8 cellular contexts compared by ENCODE assay signal in the genomic region with DNA sequence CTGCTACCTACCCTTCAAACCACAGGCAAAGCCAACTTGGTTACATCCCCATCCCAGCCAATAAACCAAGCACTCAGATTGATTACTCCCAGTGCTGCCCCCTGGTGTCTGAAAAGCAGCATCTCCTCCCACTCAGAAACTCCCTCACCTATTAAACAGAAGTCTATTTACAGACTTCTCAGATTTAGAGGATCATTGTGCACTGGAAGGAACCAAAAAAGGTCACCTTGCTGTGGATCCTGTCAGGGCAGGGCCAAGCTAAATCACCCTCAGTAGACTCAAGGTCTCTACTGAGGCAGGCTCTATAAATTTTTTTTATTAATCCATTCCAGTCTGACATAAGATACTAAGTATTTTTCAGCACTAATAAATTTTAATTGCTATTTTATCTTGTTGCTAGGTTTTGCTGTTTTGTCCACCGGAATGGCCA. TPM values are rescaled to one million over a fixed set of nuclear protein-coding genes. Genes with fewer than 3 reads are reported as not detected.
DNase-seq lines count a peak whose midpoint lies in the region; ATAC-seq and TF ChIP-seq lines count a peak whose summit lies in the region.

No MANE protein-coding gene starts in this region.

- no peak overlapping the region for H3K27ac ChIP-seq in HEK293 (ENCODE audit: extremely low read depth, low read depth, low read length)
- no peak overlapping the region for H3K27ac ChIP-seq in right lobe of liver

- WGBS in right lobe of liver (ENCODE audit: insufficient coverage, low coverage, low lambda C conversion rate, missing lambda C conversion rate), result 45% methylated on average over 1 of the region's 1 CpG

- H3K27me3 Mint-ChIP-seq in activated CD4-positive, alpha-beta T cell treated with anti-CD3 and anti-CD28 coated beads, Interleukin-2, amount 10 ng/mL, durations not matched to agents 7 days and 5 days, result no peaks in the 10 kb centered on the region

- H3K4me1 ChIP-seq in HEK293 (ENCODE audit: control insufficient read depth, insufficient read depth, low read length) (no peaks in the 10 kb centered on the region), right lobe of liver (no peaks in the 10 kb centered on the region)

- H3K9me3 Mint-ChIP-seq in activated CD4-positive, alpha-beta T cell treated with anti-CD3 and anti-CD28 coated beads, Interleukin-2, amount 10 ng/mL, durations not matched to agents 7 days and 5 days, result no peaks in the 10 kb centered on the region

- H3K9me3 ChIP-seq in HEK293 (ENCODE audit: control insufficient read depth, insufficient read depth, low read depth, low read length) (no peaks in the 10 kb centered on the region), right lobe of liver (no peaks in the 10 kb centered on the region)

- H3K4me3 Mint-ChIP-seq in activated CD4-positive, alpha-beta T cell treated with anti-CD3 and anti-CD28 coated beads, Interleukin-2, amount 10 ng/mL, durations not matched to agents 7 days and 5 days, result no peak overlapping the region

- peak; percentile 81 to 89 (median 84) for ATAC-seq in right lobe of liver
- ATAC-seq in HG03139 (IDR thresholded peaks at IDR 0.05; ENCODE audit: unreplicated experiment), result no peak

- CTCF ChIA-PET in HEK293 (lab: Yijun Ruan, JAX), result interaction anchor here (0.6 to 15.4 kb wide), 38 partner anchors 8 to 460 kb away, joined by 3 to 461 read pairs (median 5); a partner anchor contains a TSS
- CTCF ChIA-PET in activated CD4-positive, alpha-beta T cell treated with anti-CD3 and anti-CD28 coated beads, Interleukin-2, amount 10 ng/mL, durations not matched to agents 7 days and 5 days (lab: Charles Lee), result interaction anchor here (0.5 to 4.2 kb wide), 10 partner anchors 10 to 758 kb away, joined by 3 to 23 read pairs (median 3); a partner anchor contains a TSS

- H3K27ac Mint-ChIP-seq in activated CD4-positive, alpha-beta T cell treated with anti-CD3 and anti-CD28 coated beads, Interleukin-2, amount 10 ng/mL, durations not matched to agents 7 days and 5 days, result no peak overlapping the region

- TF ChIP-seq POLR2A in right lobe of liver (IDR thresholded peaks at IDR 0.05), result no peak

- intact Hi-C loops in right lobe of liver (cut with DNase I), result loop anchor here (2.0 to 5.0 kb wide), 2 partner anchors 88 to 90 kb away; no protein-coding TSS in a partner anchor

- peak; percentile 88 for TF ChIP-seq CTCF in AG09319 (IDR thresholded peaks at IDR 0.05; ENCODE audit: low read depth, low read length)
- TF ChIP-seq CTCF in HEK293 (tag by site-specific recombination; IDR thresholded peaks at IDR 0.05), result peak; percentile 63
- TF ChIP-seq CTCF in right lobe of liver (IDR thresholded peaks at IDR 0.05), result peak; percentile 80 to 89 (median 85)

- peaks cover 40% of the 10 kb centered on the region for H3K36me3 Mint-ChIP-seq in activated CD4-positive, alpha-beta T cell treated with anti-CD3 and anti-CD28 coated beads, Interleukin-2, amount 10 ng/mL, durations not matched to agents 7 days and 5 days (ENCODE audit: low read depth)

- no peak overlapping the region for H3K4me3 ChIP-seq in HEK293 (ENCODE audit: low read depth, low read length)
- H3K4me3 ChIP-seq in right lobe of liver, result no peak overlapping the region

- H3K4me1 Mint-ChIP-seq in activated CD4-positive, alpha-beta T cell treated with anti-CD3 and anti-CD28 coated beads, Interleukin-2, amount 10 ng/mL, durations not matched to agents 7 days and 5 days, result no peaks in the 10 kb centered on the region

- POLR2A ChIA-PET in HEK293 (lab: Yijun Ruan, JAX), result interaction anchor here (0.7 to 1.0 kb wide), 2 partner anchors 89 to 90 kb away, joined by 3 read pairs; no protein-coding TSS in a partner anchor
- POLR2A ChIA-PET in activated CD4-positive, alpha-beta T cell treated with anti-CD3 and anti-CD28 coated beads, Interleukin-2, amount 10 ng/mL, durations not matched to agents 7 days and 5 days (lab: Charles Lee), result no interaction called here

- H3K36me3 ChIP-seq in HEK293 (ENCODE audit: control insufficient read depth in 2 of 2, insufficient read depth in 1 of 2, low read length in 2 of 2), result peaks cover 72 to 94% of the 10 kb centered on the region in 2 experiments
- peaks cover 0 to 59% (median 15%) of the 10 kb centered on the region in 4 donors for H3K36me3 ChIP-seq in right lobe of liver

- peak; percentile 37 for DNase-seq in AG09319 (ENCODE audit: extremely low read depth, low read depth)
- peak; percentile 33 for DNase-seq in NCI-H524 treated with DMSO at 0.1 percent for 48 hours (lab: John Stamatoyannopoulos, UW)
- DNase-seq in activated CD4-positive, alpha-beta T cell treated with anti-CD3 and anti-CD28 coated beads, Interleukin-2, amount 10 ng/mL, durations not matched to agents 7 days and 5 days, result peak; percentile 85
- DNase-seq in dedifferentiated amniotic fluid mesenchymal stem cell (ENCODE audit: extremely low spot score), result peak; percentile 64
- DNase-seq in right lobe of liver, result peak in 2 of 3 donors; percentile 62 to 68
- peak; percentile 55 to 60 for DNase-seq in stimulated activated CD4-positive, alpha-beta T cell treated with anti-CD3 and anti-CD28 coated beads, Interleukin-4, amount 100 ng/mL, for 48 hours (ENCODE audit: low read depth in 2 of 2)

- H3K27me3 ChIP-seq in right lobe of liver, result no peaks in the 10 kb centered on the region

TF ChIP-seq in HEK293, 187 proteins besides CTCF, POLR2A, EP300 and RAD21:
- TF ChIP-seq IKZF3 (tag by site-specific recombination; IDR thresholded peaks at IDR 0.05), result no peak
- TF ChIP-seq ZNF654 (tag by site-specific recombination; IDR thresholded peaks at IDR 0.05; ENCODE audit: low read depth), result peak; percentile 54
- TF ChIP-seq EGR2 (tag by site-specific recombination; IDR thresholded peaks at IDR 0.05; ENCODE audit: low read depth), result 0 out of 2 replicates have a peak, but pooled peaks have one; percentile 8
- TF ChIP-seq ZNF211 (tag by site-specific recombination; IDR thresholded peaks at IDR 0.05; ENCODE audit: low read depth), result no peak
- TF ChIP-seq ZFHX2 (tag by site-specific recombination; conservative IDR thresholded peaks at IDR 0.05), result peak; percentile 51
- TF ChIP-seq, protein P1, sequence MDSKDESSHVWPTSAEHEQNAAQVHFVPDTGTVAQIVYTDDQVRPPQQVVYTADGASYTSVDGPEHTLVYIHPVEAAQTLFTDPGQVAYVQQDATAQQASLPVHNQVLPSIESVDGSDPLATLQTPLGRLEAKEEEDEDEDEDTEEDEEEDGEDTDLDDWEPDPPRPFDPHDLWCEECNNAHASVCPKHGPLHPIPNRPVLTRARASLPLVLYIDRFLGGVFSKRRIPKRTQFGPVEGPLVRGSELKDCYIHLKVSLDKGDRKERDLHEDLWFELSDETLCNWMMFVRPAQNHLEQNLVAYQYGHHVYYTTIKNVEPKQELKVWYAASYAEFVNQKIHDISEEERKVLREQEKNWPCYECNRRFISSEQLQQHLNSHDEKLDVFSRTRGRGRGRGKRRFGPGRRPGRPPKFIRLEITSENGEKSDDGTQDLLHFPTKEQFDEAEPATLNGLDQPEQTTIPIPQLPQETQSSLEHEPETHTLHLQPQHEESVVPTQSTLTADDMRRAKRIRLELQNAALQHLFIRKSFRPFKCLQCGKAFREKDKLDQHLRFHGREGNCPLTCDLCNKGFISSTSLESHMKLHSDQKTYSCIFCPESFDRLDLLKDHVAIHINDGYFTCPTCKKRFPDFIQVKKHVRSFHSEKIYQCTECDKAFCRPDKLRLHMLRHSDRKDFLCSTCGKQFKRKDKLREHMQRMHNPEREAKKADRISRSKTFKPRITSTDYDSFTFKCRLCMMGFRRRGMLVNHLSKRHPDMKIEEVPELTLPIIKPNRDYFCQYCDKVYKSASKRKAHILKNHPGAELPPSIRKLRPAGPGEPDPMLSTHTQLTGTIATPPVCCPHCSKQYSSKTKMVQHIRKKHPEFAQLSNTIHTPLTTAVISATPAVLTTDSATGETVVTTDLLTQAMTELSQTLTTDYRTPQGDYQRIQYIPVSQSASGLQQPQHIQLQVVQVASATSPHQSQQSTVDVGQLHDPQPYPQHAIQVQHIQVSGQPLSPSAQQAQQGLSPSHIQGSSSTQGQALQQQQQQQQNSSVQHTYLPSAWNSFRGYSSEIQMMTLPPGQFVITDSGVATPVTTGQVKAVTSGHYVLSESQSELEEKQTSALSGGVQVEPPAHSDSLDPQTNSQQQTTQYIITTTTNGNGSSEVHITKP (tag by site-specific recombination; IDR thresholded peaks at IDR 0.05), result peak; percentile 24; the same call in 1 of the 2 replicates
- no peak for TF ChIP-seq ZNF843 (tag by site-specific recombination; IDR thresholded peaks at IDR 0.05)
- TF ChIP-seq ZNF2 (tag by site-specific recombination; IDR thresholded peaks at IDR 0.05), result no peak
- TF ChIP-seq ZNF660 (tag by site-specific recombination; IDR thresholded peaks at IDR 0.05), result peak; percentile 70
- no peak for TF ChIP-seq SP3 (tag by site-specific recombination; IDR thresholded peaks at IDR 0.05)
- TF ChIP-seq, protein P2, sequence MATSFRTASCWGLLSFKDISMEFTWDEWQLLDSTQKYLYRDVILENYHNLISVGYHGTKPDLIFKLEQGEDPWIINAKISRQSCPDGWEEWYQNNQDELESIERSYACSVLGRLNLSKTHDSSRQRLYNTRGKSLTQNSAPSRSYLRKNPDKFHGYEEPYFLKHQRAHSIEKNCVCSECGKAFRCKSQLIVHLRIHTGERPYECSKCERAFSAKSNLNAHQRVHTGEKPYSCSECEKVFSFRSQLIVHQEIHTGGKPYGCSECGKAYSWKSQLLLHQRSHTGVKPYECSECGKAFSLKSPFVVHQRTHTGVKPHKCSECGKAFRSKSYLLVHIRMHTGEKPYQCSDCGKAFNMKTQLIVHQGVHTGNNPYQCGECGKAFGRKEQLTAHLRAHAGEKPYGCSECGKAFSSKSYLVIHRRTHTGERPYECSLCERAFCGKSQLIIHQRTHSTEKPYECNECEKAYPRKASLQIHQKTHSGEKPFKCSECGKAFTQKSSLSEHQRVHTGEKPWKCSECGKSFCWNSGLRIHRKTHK (tag by site-specific recombination; IDR thresholded peaks at IDR 0.05), result no peak
- 0 out of 2 replicates have a peak, but pooled peaks have one; percentile 14 for TF ChIP-seq ZNF10 (tag by site-specific recombination; IDR thresholded peaks at IDR 0.05)
TF ChIP-seq in HEK293: peak in this region for 6.

RNA-seq across cellular contexts. Expression of a gene that starts 17.6 kb away (rescaled TPM):
- total RNA-seq in activated CD4-positive, alpha-beta T cell treated with anti-CD3 and anti-CD28 coated beads, Interleukin-2, amount 10 ng/mL, durations not matched to agents 7 days and 5 days, result not detected
- total RNA-seq in right lobe of liver, result not detected

RNA-seq across cellular contexts. Expression of a gene that starts 34.0 kb away (rescaled TPM):
- total RNA-seq in activated CD4-positive, alpha-beta T cell treated with anti-CD3 and anti-CD28 coated beads, Interleukin-2, amount 10 ng/mL, durations not matched to agents 7 days and 5 days, result 100 to 1,000 TPM; 133 to 145 TPM
- 10 to 100 TPM; 29.9 to 42.4 (median 35.1) TPM for total RNA-seq in right lobe of liver

RNA-seq across cellular contexts. Expression of a gene that starts 35.2 kb away (rescaled TPM):
- 1 to 10 TPM in 1 of 2 experiments, under 1 TPM in 1; 0.79 to 1.1 TPM for total RNA-seq in activated CD4-positive, alpha-beta T cell treated with anti-CD3 and anti-CD28 coated beads, Interleukin-2, amount 10 ng/mL, durations not matched to agents 7 days and 5 days
- under 1 TPM; 0.18 to 0.84 (median 0.33) TPM for total RNA-seq in right lobe of liver

RNA-seq across cellular contexts. Expression of a gene that starts 50.1 kb away (rescaled TPM):
- total RNA-seq in activated CD4-positive, alpha-beta T cell treated with anti-CD3 and anti-CD28 coated beads, Interleukin-2, amount 10 ng/mL, durations not matched to agents 7 days and 5 days, result not detected
- under 1 TPM; 0.18 to 0.50 (median 0.27) TPM for total RNA-seq in right lobe of liver

Comparison
In these comparisons a context has a peak if more than half of its experiments do, and no peak if none do; other contexts are left out.
1. DNase-seq: peak in every context shown above with its lines; median percentile 85 in activated CD4-positive, alpha-beta T cell treated with anti-CD3 and anti-CD28 coated beads, Interleukin-2, amount 10 ng/mL, durations not matched to agents 7 days and 5 days; 65 in right lobe of liver; 64 in dedifferentiated amniotic fluid mesenchymal stem cell; 58 in stimulated activated CD4-positive, alpha-beta T cell treated with anti-CD3 and anti-CD28 coated beads, Interleukin-4, amount 100 ng/mL, for 48 hours; 37 in AG09319; 33 in NCI-H524 treated with DMSO at 0.1 percent for 48 hours.